In the genomic region with DNA sequence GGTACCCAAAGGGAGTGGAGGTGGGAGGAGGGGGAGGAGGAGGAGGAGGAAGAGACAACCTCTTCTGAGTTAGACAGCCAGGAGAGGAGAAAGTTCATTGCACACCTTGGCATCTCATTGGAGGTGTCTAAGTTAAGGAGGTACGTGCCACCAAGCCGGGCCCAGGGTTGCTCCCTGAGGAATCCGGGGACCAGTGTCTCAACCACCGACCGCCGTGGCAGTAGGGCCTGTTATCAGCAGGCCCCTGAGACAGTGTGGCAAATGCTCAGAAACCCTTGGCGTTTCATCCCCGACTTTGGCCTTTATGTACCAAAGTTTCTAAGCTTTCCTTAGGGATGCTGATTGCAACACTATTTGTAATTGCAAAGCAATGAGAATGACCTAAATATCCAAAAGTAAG, we compare ENCODE assay signal across 16 cellular contexts.
DNase-seq lines count a peak whose midpoint lies in the region; ATAC-seq and TF ChIP-seq lines count a peak whose summit lies in the region.
"Had no signal": no experiment of that assay in that cellular context is flagged by ENCODE, and none has a peak within 500 bp of the region (broad histone marks: within the 10 kb centered on the region; RNA-seq: fewer than 3 reads in every experiment).

No MANE protein-coding gene starts in this region.

- H3K9me3 Mint-ChIP-seq in activated T-cell treated with anti-CD3 and anti-CD28 coated beads, Interleukin-2, amount 50 U/mL, for 72 hours, result no peaks in the 10 kb centered on the region

- H3K27me3 ChIP-seq in left ventricle myocardium inferior (ENCODE audit: low read depth) (no peaks in the 10 kb centered on the region), gastroesophageal sphincter (no peaks in the 10 kb centered on the region), sigmoid colon (no peaks in the 10 kb centered on the region), uterus (no peaks in the 10 kb centered on the region)
- H3K27me3 ChIP-seq: Peyer's patch had no signal

- TF ChIP-seq EP300 in gastroesophageal sphincter (IDR thresholded peaks at IDR 0.05), result no peak
- no peak for TF ChIP-seq EP300 in sigmoid colon (IDR thresholded peaks at IDR 0.05)

- H3K4me1 ChIP-seq in left ventricle myocardium inferior (peaks cover 98% of the 10 kb centered on the region), gastroesophageal sphincter (peaks cover 42 to 89% (median 44%) of the 10 kb centered on the region in 3 donors), sigmoid colon (peaks cover 0 to 70% (median 64%) of the 10 kb centered on the region in 4 donors), uterus (peaks cover 13 to 20% of the 10 kb centered on the region in 2 donors)
- H3K4me1 ChIP-seq: A549 had no signal

- WGBS in gastroesophageal sphincter (ENCODE audit: low coverage in 1 of 2), 2 donors, result 90 to 93% methylated on average over 2 to 8 of the region's 8 CpGs
- WGBS in sigmoid colon, 2 donors, result 94 to 97% methylated on average over 8 of the region's 8 CpGs

- no peaks in the 10 kb centered on the region for H3K27me3 Mint-ChIP-seq in activated T-cell treated with anti-CD3 and anti-CD28 coated beads, Interleukin-2, amount 50 U/mL, for 72 hours (ENCODE audit: low read depth)

- intact Hi-C loops in left ventricle myocardium inferior (cut with micrococcal nuclease) (no loop called here), Right ventricle myocardium inferior (cut with DNase I) (no loop called here), sigmoid colon (cut with DNase I) (no loop called here), uterus (cut with DNase I; ENCODE audit: low total_unique reads) (no loop called here)

- ATAC-seq in Right ventricle myocardium inferior (no peak), gastroesophageal sphincter (no peak)
- no peak for ATAC-seq in activated T-cell treated with anti-CD3 and anti-CD28 coated beads, Interleukin-2, amount 50 U/mL, for 72 hours (replicated peaks in 1 of 2)
- ATAC-seq: A549 had no signal

- H3K9me3 ChIP-seq in left ventricle myocardium inferior (replicated peaks), result no peaks in the 10 kb centered on the region
- no peaks in the 10 kb centered on the region for H3K9me3 ChIP-seq in gastroesophageal sphincter
- H3K9me3 ChIP-seq in sigmoid colon, result no peaks in the 10 kb centered on the region
- no peaks in the 10 kb centered on the region for H3K9me3 ChIP-seq in uterus
- H3K9me3 ChIP-seq: A549, HAP-1, Peyer's patch had no signal

- no peaks in the 10 kb centered on the region for H3K36me3 Mint-ChIP-seq in activated T-cell treated with anti-CD3 and anti-CD28 coated beads, Interleukin-2, amount 50 U/mL, for 72 hours (ENCODE audit: insufficient read depth in 2 of 2)

- H3K4me3 ChIP-seq in left ventricle myocardium inferior (no peak overlapping the region), gastroesophageal sphincter (no peak overlapping the region), sigmoid colon (no peak overlapping the region), uterus (no peak overlapping the region), foreskin fibroblast (ENCODE audit: low read depth in 1 of 2, low read length in 2 of 2) (no peak overlapping the region)
- H3K4me3 ChIP-seq: A549, HAP-1, Peyer's patch had no signal

- no peaks in the 10 kb centered on the region for H3K4me1 Mint-ChIP-seq in activated T-cell treated with anti-CD3 and anti-CD28 coated beads, Interleukin-2, amount 50 U/mL, for 72 hours (ENCODE audit: low read depth)

- H3K4me3 Mint-ChIP-seq in activated T-cell treated with anti-CD3 and anti-CD28 coated beads, Interleukin-2, amount 50 U/mL, for 72 hours, result no peak overlapping the region

- peaks cover 18% of the 10 kb centered on the region for H3K36me3 ChIP-seq in left ventricle myocardium inferior
- peaks cover 0 to 52% of the 10 kb centered on the region in 2 donors for H3K36me3 ChIP-seq in gastroesophageal sphincter
- H3K36me3 ChIP-seq in sigmoid colon, result peaks cover 0 to 28% (median 6%) of the 10 kb centered on the region in 4 donors
- H3K36me3 ChIP-seq in uterus, result no peaks in the 10 kb centered on the region
- H3K36me3 ChIP-seq: HAP-1 had no signal

- H3K27ac Mint-ChIP-seq in activated T-cell treated with anti-CD3 and anti-CD28 coated beads, Interleukin-2, amount 50 U/mL, for 72 hours, result no peak overlapping the region

- TF ChIP-seq POLR2A in gastroesophageal sphincter (IDR thresholded peaks at IDR 0.05) (no peak), sigmoid colon (IDR thresholded peaks at IDR 0.05) (no peak), uterus (IDR thresholded peaks at IDR 0.05) (no peak)

- no peak for DNase-seq in left ventricle myocardium inferior
- no peak for DNase-seq in Right ventricle myocardium inferior (ENCODE audit: missing footprints)
- DNase-seq in sigmoid colon, result no peak
- DNase-seq in uterus, result no peak
- no peak for DNase-seq in activated T-cell treated with anti-CD3 and anti-CD28 coated beads, Interleukin-2, amount 50 U/mL, for 72 hours
- DNase-seq in foreskin fibroblast, result no peak
- DNase-seq: AML-193, DMS79, Kasumi-1, NCI-H2029, NCI-H2171 treated with DMSO at 0.1 percent for 48 hours, NCI-H510A treated with DMSO at 0.1 percent for 48 hours, Peyer's patch had no signal

- peak overlapping the region; percentile 95 for H3K27ac ChIP-seq in left ventricle myocardium inferior (replicated peaks)
- H3K27ac ChIP-seq in gastroesophageal sphincter, result peak overlapping the region; percentile 92 to 100 (median 96)
- H3K27ac ChIP-seq in sigmoid colon, result peak overlapping the region; percentile 94 to 99 (median 96)
- H3K27ac ChIP-seq in uterus, result peak overlapping the region; percentile 88 to 94
- H3K27ac ChIP-seq: A549 had no signal

- TF ChIP-seq CTCF in left ventricle myocardium inferior (IDR thresholded peaks at IDR 0.05; ENCODE audit: borderline replicate concordance) (no peak), gastroesophageal sphincter (IDR thresholded peaks at IDR 0.05) (no peak), sigmoid colon (IDR thresholded peaks at IDR 0.05) (no peak), uterus (IDR thresholded peaks at IDR 0.05) (no peak), foreskin fibroblast (IDR thresholded peaks at IDR 0.05; ENCODE audit: low read depth, low read length) (no peak)
